Comparison of ENCODE assay signal across 11 cellular contexts in the genomic region with DNA sequence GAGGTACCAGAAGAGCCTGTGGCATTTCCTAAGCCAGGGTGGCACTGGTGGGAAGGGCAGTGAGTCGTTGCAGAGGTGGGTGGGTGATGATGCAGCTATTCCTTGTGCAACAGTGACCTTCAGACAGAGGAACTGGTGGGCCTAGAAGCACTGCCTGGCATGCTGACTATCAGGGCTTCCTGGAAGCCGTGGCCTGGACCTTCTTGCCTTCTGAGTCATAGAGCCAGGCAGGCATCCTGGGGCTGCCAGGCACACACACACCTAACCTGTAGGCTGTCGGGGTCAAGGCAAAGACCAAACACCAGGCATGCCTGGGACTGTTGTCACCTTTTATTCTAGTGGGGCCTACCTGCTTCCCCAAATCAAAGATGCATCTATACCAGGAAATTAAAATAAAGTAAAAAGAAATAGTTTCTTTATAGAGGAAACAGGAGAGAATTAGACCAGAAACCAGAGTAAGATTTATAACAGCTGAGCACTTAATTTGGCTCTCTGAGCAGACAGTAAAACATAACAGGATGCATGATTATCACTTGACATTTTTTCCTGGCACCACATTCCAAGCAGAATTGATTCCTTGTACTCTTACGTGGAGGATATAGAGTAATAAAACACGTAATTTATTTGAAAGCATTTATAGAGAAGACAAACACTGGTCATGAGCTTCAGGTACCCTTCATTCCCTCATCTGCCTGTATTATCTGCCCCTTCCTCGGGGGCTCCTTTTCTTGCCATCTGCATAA. TPM values are rescaled to one million over a fixed set of nuclear protein-coding genes. Genes with fewer than 3 reads are reported as not detected.
A peak's percentile ranks its signal among the peaks of the same experiment; 100 is the strongest.
DNase-seq lines count a peak whose midpoint lies in the region; ATAC-seq and TF ChIP-seq lines count a peak whose summit lies in the region.
"Had no signal": no experiment of that assay in that cellular context is flagged by ENCODE, and none has a peak within 500 bp of the region (broad histone marks: within the 10 kb centered on the region; RNA-seq: fewer than 3 reads in every experiment).

No MANE protein-coding gene starts in this region.

- H3K9me3 Mint-ChIP-seq in activated CD4-positive, alpha-beta T cell treated with anti-CD3 and anti-CD28 coated beads for 36 hours (ENCODE audit: low read depth) = no peaks in the 10 kb centered on the region
- H3K9me3 Mint-ChIP-seq in activated T-helper 17 cell treated with anti-CD3 and anti-CD28 coated beads, Interleukin-2, amount 50 U/mL, for 72 hours = no peaks in the 10 kb centered on the region
- H3K9me3 Mint-ChIP-seq in chondrocyte (ENCODE audit: low read depth) = no peaks in the 10 kb centered on the region

- POLR2A ChIA-PET in activated CD4-positive, alpha-beta T cell treated with anti-CD3 and anti-CD28 coated beads for 36 hours (lab: Charles Lee) = interaction anchor here (1.0 kb wide), 1 partner anchor 19 kb away, joined by 3 read pairs; no protein-coding TSS in a partner anchor

- peaks cover 49 to 95% (median 83%) of the 10 kb centered on the region in 4 donors for H3K36me3 ChIP-seq in stomach

- peak; percentile 78 for DNase-seq in activated CD4-positive, alpha-beta T cell treated with anti-CD3 and anti-CD28 coated beads for 36 hours
- DNase-seq in activated CD4-positive, alpha-beta T cell treated with anti-CD3 and anti-CD28 coated beads for 1 hour = no peak
- DNase-seq in left lobe of liver (ENCODE audit: low spot score) (peak; percentile 63), stomach (peak; percentile 54), chondrocyte (ENCODE audit: low spot score) (no peak), DMS53 treated with DMSO at 0.1 percent for 48 hours (lab: John Stamatoyannopoulos, UW; ENCODE audit: unreplicated experiment) (no peak), UCSD-AML1 (lab: John Stamatoyannopoulos, UW; ENCODE audit: unreplicated experiment) (no peak)
- DNase-seq: head of caudate nucleus, WERI-Rb-1 had no signal

- H3K27ac Mint-ChIP-seq in activated CD4-positive, alpha-beta T cell treated with anti-CD3 and anti-CD28 coated beads for 36 hours = peak overlapping the region; percentile 85
- peak overlapping the region; percentile 95 for H3K27ac Mint-ChIP-seq in activated T-helper 17 cell treated with anti-CD3 and anti-CD28 coated beads, Interleukin-2, amount 50 U/mL, for 72 hours
- no peak overlapping the region for H3K27ac Mint-ChIP-seq in chondrocyte (ENCODE audit: unreplicated experiment)

- no peaks in the 10 kb centered on the region for H3K27me3 Mint-ChIP-seq in activated CD4-positive, alpha-beta T cell treated with anti-CD3 and anti-CD28 coated beads for 36 hours
- H3K27me3 Mint-ChIP-seq in activated T-helper 17 cell treated with anti-CD3 and anti-CD28 coated beads, Interleukin-2, amount 50 U/mL, for 72 hours = no peaks in the 10 kb centered on the region
- no peaks in the 10 kb centered on the region for H3K27me3 Mint-ChIP-seq in chondrocyte (ENCODE audit: low read depth)

- TF ChIP-seq POLR2A in stomach (IDR thresholded peaks at IDR 0.05) = no peak

- no peak for TF ChIP-seq CTCF in stomach (IDR thresholded peaks at IDR 0.05)
- TF ChIP-seq CTCF in chondrocyte (IDR thresholded peaks at IDR 0.05) = no peak

- no peaks in the 10 kb centered on the region for H3K27me3 ChIP-seq in stomach

- CTCF ChIA-PET in activated CD4-positive, alpha-beta T cell treated with anti-CD3 and anti-CD28 coated beads for 36 hours (lab: Charles Lee) = interaction anchor here (1.2 kb wide), 2 partner anchors 16 to 20 kb away, joined by 3 read pairs; no protein-coding TSS in a partner anchor

- peaks cover 58% of the 10 kb centered on the region for H3K36me3 Mint-ChIP-seq in activated CD4-positive, alpha-beta T cell treated with anti-CD3 and anti-CD28 coated beads for 36 hours (ENCODE audit: low read depth)
- peaks cover 98% of the 10 kb centered on the region for H3K36me3 Mint-ChIP-seq in activated T-helper 17 cell treated with anti-CD3 and anti-CD28 coated beads, Interleukin-2, amount 50 U/mL, for 72 hours (ENCODE audit: low read depth)
- peaks cover 31% of the 10 kb centered on the region for H3K36me3 Mint-ChIP-seq in chondrocyte (ENCODE audit: low read depth)

- H3K4me1 Mint-ChIP-seq in activated CD4-positive, alpha-beta T cell treated with anti-CD3 and anti-CD28 coated beads for 36 hours = peaks cover 36% of the 10 kb centered on the region
- H3K4me1 Mint-ChIP-seq in activated T-helper 17 cell treated with anti-CD3 and anti-CD28 coated beads, Interleukin-2, amount 50 U/mL, for 72 hours = peaks cover 34% of the 10 kb centered on the region
- peaks cover 6% of the 10 kb centered on the region for H3K4me1 Mint-ChIP-seq in chondrocyte (ENCODE audit: low read depth)

- TF ChIP-seq EP300 in stomach (IDR thresholded peaks at IDR 0.05) = no peak

- intact Hi-C loops in activated CD4-positive, alpha-beta T cell treated with anti-CD3 and anti-CD28 coated beads for 36 hours (cut with DNase I, micrococcal nuclease) = loop anchor here in 1 of 2 experiments (5.0 kb wide), 1 partner anchor 111 kb away; a partner anchor contains a TSS
- intact Hi-C loops in stomach (cut with DNase I; ENCODE audit: low total_unique reads) = no loop called here

- H3K4me3 ChIP-seq in stomach = no peak overlapping the region

- H3K27ac ChIP-seq in stomach = peak overlapping the region in 3 of 5 donors; percentile 61 to 79 (median 62)
- H3K27ac ChIP-seq: KMS-11, WERI-Rb-1 had no signal

- WGBS in stomach, 5 donors = 52 to 68% (median 54%) methylated on average over 6 of the region's 6 CpGs

- H3K9me3 ChIP-seq in stomach = no peaks in the 10 kb centered on the region

- no peak overlapping the region for H3K4me3 Mint-ChIP-seq in activated CD4-positive, alpha-beta T cell treated with anti-CD3 and anti-CD28 coated beads for 36 hours
- peak overlapping the region; percentile 64 for H3K4me3 Mint-ChIP-seq in activated T-helper 17 cell treated with anti-CD3 and anti-CD28 coated beads, Interleukin-2, amount 50 U/mL, for 72 hours
- no peak overlapping the region for H3K4me3 Mint-ChIP-seq in chondrocyte (ENCODE audit: unreplicated experiment)

- peaks cover 11 to 33% (median 21%) of the 10 kb centered on the region in 4 donors for H3K4me1 ChIP-seq in stomach

- ATAC-seq in activated CD4-positive, alpha-beta T cell treated with anti-CD3 and anti-CD28 coated beads for 36 hours = peak; percentile 91
- peak; percentile 96 for ATAC-seq in activated T-helper 17 cell treated with anti-CD3 and anti-CD28 coated beads, Interleukin-2, amount 50 U/mL, for 72 hours (replicated peaks)
- ATAC-seq in left lobe of liver = peak; percentile 62

RNA-seq across cellular contexts. Expression of a gene that starts 25.1 kb away (rescaled TPM):
- total RNA-seq in activated CD4-positive, alpha-beta T cell treated with anti-CD3 and anti-CD28 coated beads for 36 hours = 10 to 100 TPM; 45.9 to 47.7 TPM
- total RNA-seq in activated T-helper 17 cell treated with anti-CD3 and anti-CD28 coated beads, Interleukin-2, amount 50 U/mL, for 72 hours = 10 to 100 TPM; 46.4 to 54.4 TPM
- total RNA-seq in left lobe of liver (26.3 TPM), stomach (100 to 1,000 TPM in 1 of 5 donors, 10 to 100 TPM in 4; 12.1 to 261 (median 82.1) TPM), chondrocyte (52.0 to 54.8 TPM (median 53.2 TPM) in 3 replicates)
- 100 to 1,000 TPM in 2 of 3 donors, 10 to 100 TPM in 1; 95.3 to 143 (median 104) TPM for polyA plus RNA-seq in stomach

RNA-seq across cellular contexts. Expression of a gene that starts 37.4 kb away (rescaled TPM):
- 10 to 100 TPM; 54.6 to 59.6 TPM for total RNA-seq in activated CD4-positive, alpha-beta T cell treated with anti-CD3 and anti-CD28 coated beads for 36 hours
- total RNA-seq in activated T-helper 17 cell treated with anti-CD3 and anti-CD28 coated beads, Interleukin-2, amount 50 U/mL, for 72 hours = 10 to 100 TPM; 43.4 to 57.8 TPM
- total RNA-seq in left lobe of liver (37.2 TPM), stomach (100 to 1,000 TPM in 1 of 5 donors, 10 to 100 TPM in 3, 1 to 10 TPM in 1; 7.7 to 249 (median 17.4) TPM), chondrocyte (0.58 to 1.1 TPM (median 1.1 TPM) in 3 replicates)
- polyA plus RNA-seq in stomach = 1 to 10 TPM; 4.7 to 6.1 (median 6.0) TPM

Comparison
In these comparisons a context has a peak if more than half of its experiments do, and no peak if none do; other contexts are left out.
1. DNase-seq: peak in activated CD4-positive, alpha-beta T cell treated with anti-CD3 and anti-CD28 coated beads for 36 hours (single experiment), left lobe of liver (single experiment) and stomach (single experiment); none in activated CD4-positive, alpha-beta T cell treated with anti-CD3 and anti-CD28 coated beads for 1 hour (single experiment), chondrocyte (single experiment), DMS53 treated with DMSO at 0.1 percent for 48 hours (single experiment) and UCSD-AML1 (single experiment).
2. Peak in every context shown above with its lines, with median percentiles within 50 percentile points of each other: ATAC-seq.